ENCODE assay signal across 14 cellular contexts in genomic region chr3:138389144-138389601, GRCh38. TPM values are rescaled to one million over a fixed set of nuclear protein-coding genes. Genes with fewer than 3 reads are reported as not detected.
DNase-seq lines count a peak whose midpoint lies in the region; TF ChIP-seq lines count a peak whose summit lies in the region.
"Had no signal": no experiment of that assay in that cellular context is flagged by ENCODE, and none has a peak within 500 bp of the region (broad histone marks: within the 10 kb centered on the region; RNA-seq: fewer than 3 reads in every experiment).

No MANE protein-coding gene starts in this region.

- H4K12ac ChIP-seq in trophoblast cell (ENCODE audit: low read depth, low read length): no peak overlapping the region

- H2BK12ac ChIP-seq in trophoblast cell (ENCODE audit: low read length): peak overlapping the region; percentile 87

- in situ Hi-C loops in HAP-1 (cut with MboI; ENCODE audit: low sequenced_read_pairs): no loop called here

- H3K79me2 ChIP-seq in trophoblast cell (ENCODE audit: control insufficient read depth, insufficient read depth, low read length, poor library complexity): peaks cover 2% of the 10 kb centered on the region

- H3K27me3 ChIP-seq in adipocyte (replicated peaks; ENCODE audit: control insufficient read depth, insufficient read depth, low read length) (no peaks in the 10 kb centered on the region), trophoblast cell (ENCODE audit: insufficient read depth, low read length) (no peaks in the 10 kb centered on the region), HAP-1 (ENCODE audit: low read depth) (no peaks in the 10 kb centered on the region)
- H3K27me3 ChIP-seq: brain microvascular endothelial cell, stomach had no signal

- H3K36me3 ChIP-seq in adipocyte (ENCODE audit: control insufficient read depth, insufficient read depth, low read length, severe bottlenecking) (peaks cover 17% of the 10 kb centered on the region), trophoblast cell (ENCODE audit: control insufficient read depth in 1 of 2, insufficient read depth in 2 of 2, low read length in 2 of 2) (no peaks in the 10 kb centered on the region), HAP-1 (replicated peaks) (no peaks in the 10 kb centered on the region)
- H3K36me3 ChIP-seq: brain microvascular endothelial cell, stomach had no signal

- peak overlapping the region; percentile 90 for H4K91ac ChIP-seq in trophoblast cell (ENCODE audit: low read depth, low read length)

- H3K4me2 ChIP-seq in trophoblast cell (ENCODE audit: low read length): no peak overlapping the region

- H3K9me3 ChIP-seq in adipocyte (ENCODE audit: control insufficient read depth, low read length) (no peaks in the 10 kb centered on the region), trophoblast cell (ENCODE audit: insufficient read depth, low read depth, low read length) (no peaks in the 10 kb centered on the region), HAP-1 (no peaks in the 10 kb centered on the region)
- H3K9me3 ChIP-seq: stomach had no signal

- no peak overlapping the region for H2BK5ac ChIP-seq in trophoblast cell (ENCODE audit: low read depth, low read length, poor library complexity)

- H3K9ac ChIP-seq in adipocyte (ENCODE audit: low read length) (peak overlapping the region; percentile 71), trophoblast cell (ENCODE audit: low read length) (no peak overlapping the region)

- H2AK5ac ChIP-seq in trophoblast cell (ENCODE audit: low read length): peak overlapping the region; percentile 47

- H3K18ac ChIP-seq in trophoblast cell (ENCODE audit: low read length): peak overlapping the region; percentile 26

- H3K14ac ChIP-seq in trophoblast cell (ENCODE audit: low read length): peak overlapping the region; percentile 42

- no CpG with 5 or more reads among the region's 6 CpGs for WGBS in trophoblast cell (ENCODE audit: extremely low coverage, insufficient coverage, insufficient read length)

- H3K4me1 ChIP-seq in adipocyte (ENCODE audit: control insufficient read depth, insufficient read depth, low read length): peaks cover 28% of the 10 kb centered on the region
- H3K4me1 ChIP-seq in trophoblast cell (ENCODE audit: control insufficient read depth in 1 of 2, insufficient read depth in 2 of 2, low read length in 2 of 2): peaks cover 15 to 20% of the 10 kb centered on the region in 2 experiments
- no peaks in the 10 kb centered on the region for H3K4me1 ChIP-seq in HAP-1

- TF ChIP-seq CTCF in AG10803 (conservative IDR thresholded peaks at IDR 0.05; ENCODE audit: low read length): no peak

- peak overlapping the region; percentile 77 for H2BK120ac ChIP-seq in trophoblast cell (ENCODE audit: insufficient read depth, low read length, poor library complexity)

- DNase-seq in AG10803 (ENCODE audit: low read depth): peak; percentile 36
- DNase-seq in adipocyte (ENCODE audit: low read depth): no peak
- DNase-seq in globus pallidus (ENCODE audit: low spot score): peak; percentile 47
- peak; percentile 59 to 73 for DNase-seq in trophoblast cell
- DNase-seq in NCI-H69 (lab: John Stamatoyannopoulos, UW): no peak
- no peak for DNase-seq in HAP-1 (ENCODE audit: low spot score in 2 of 2)
- DNase-seq in NCI-H774 (lab: John Stamatoyannopoulos, UW): no peak
- no peak for DNase-seq in NCI-H146 treated with DMSO at 0.1 percent for 48 hours (lab: John Stamatoyannopoulos, UW; ENCODE audit: unreplicated experiment)
- DNase-seq: activated CD4-positive, CD25-positive, alpha-beta regulatory T cell; activated naive CD4-positive, alpha-beta T cell treated with anti-CD3 and anti-CD28 coated beads for 36 hours; brain microvascular endothelial cell; effector memory CD8-positive, alpha-beta T cell; NCI-H1417; stomach had no signal

- H3K27ac ChIP-seq in trophoblast cell (ENCODE audit: low read depth, low read length): peak overlapping the region; percentile 75

- H3K4ac ChIP-seq in trophoblast cell (ENCODE audit: low read depth, low read length): peak overlapping the region; percentile 41

- no peak overlapping the region for H4K8ac ChIP-seq in trophoblast cell (ENCODE audit: low read depth, low read length)

- H3K23ac ChIP-seq in trophoblast cell (ENCODE audit: low read length): no peak overlapping the region

- peaks cover 11% of the 10 kb centered on the region for H3K79me1 ChIP-seq in trophoblast cell (ENCODE audit: low read length)

- H3K4me3 ChIP-seq in AG10803 (ENCODE audit: low read length) (no peak overlapping the region), adipocyte (ENCODE audit: low read length) (peak overlapping the region; percentile 40), trophoblast cell (ENCODE audit: low read depth, low read length) (no peak overlapping the region), HAP-1 (no peak overlapping the region)
- H3K4me3 ChIP-seq: stomach had no signal

- no peak overlapping the region for H2AFZ ChIP-seq in trophoblast cell (ENCODE audit: insufficient read depth, low read length, poor library complexity)

RNA-seq across cellular contexts. Expression of gene MRAS, which starts 40.8 kb away (rescaled TPM):
- 22.2 and 22.6 TPM in 2 replicates for polyA plus RNA-seq in trophoblast cell (2013)

RNA-seq across cellular contexts. Expression of gene ESYT3, which starts 45.2 kb away (rescaled TPM):
- 5.0 and 5.6 TPM in 2 replicates for polyA plus RNA-seq in trophoblast cell (2013)

RNA-seq across cellular contexts. Expression of gene NME9, which starts 59.5 kb away (rescaled TPM):
- polyA plus RNA-seq in trophoblast cell (2013): 0.15 and 0.25 TPM in 2 replicates

Comparison
In these comparisons a context has a peak if more than half of its experiments do, and no peak if none do; other contexts are left out.
1. DNase-seq: peak in AG10803 (single experiment), globus pallidus (single experiment) and trophoblast cell (2 of 2); none in adipocyte (single experiment), NCI-H69 (single experiment), HAP-1 (0 of 2), NCI-H774 (single experiment) and NCI-H146 treated with DMSO at 0.1 percent for 48 hours (single experiment).